Comparison of ENCODE assay signal across 1 cellular context in the genomic region with DNA sequence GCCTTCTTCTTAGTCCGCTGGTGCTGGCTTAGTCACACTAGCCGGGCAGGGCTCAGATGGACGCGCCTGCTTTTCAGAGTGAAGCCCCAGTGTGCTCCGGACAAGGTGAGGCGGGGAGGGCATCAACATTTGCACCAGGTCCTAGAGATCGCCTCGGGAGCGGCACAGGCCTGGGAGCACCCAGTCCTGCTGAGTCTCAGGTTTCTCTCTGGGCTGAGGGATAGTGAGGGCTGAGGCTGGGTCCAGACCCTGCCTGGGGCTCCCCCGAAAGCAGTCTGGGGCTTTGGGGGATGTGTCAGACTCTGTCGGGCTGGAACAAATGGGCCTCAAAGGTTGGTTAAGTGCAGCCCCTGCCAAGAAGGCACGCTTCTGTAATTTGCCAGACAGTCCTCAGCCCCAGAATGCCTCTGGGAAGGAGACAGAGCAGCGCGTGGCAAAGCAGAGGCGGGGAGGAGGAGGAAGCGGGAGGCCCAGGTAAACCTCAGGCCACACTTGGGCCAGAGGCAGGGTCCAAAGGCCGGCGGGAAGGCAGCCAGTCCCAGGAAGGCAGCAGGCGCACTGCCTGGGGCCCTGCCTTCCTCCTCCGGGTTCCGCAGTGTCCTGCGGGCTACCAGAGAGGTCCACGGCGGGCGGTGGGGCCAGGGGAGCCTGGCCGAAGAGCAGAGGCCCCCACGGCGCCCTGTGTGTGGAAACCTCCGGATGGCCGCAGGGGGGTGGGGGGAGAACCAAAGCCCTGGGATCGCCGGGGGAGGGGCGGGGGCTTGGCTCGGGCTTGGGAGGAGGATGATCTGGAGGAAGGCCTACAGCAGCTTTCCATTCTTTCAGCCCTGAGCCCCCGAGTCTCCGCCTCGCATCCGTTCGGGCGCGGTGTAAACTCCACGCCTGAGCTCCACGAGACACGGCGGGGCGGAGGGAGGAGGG.
TF ChIP-seq lines count a peak whose summit lies in the region.

No MANE protein-coding gene starts in this region.

TF ChIP-seq in HepG2, 621 proteins besides CTCF, POLR2A, EP300 and RAD21 (continued from another document and continues in another):
- TF ChIP-seq ZBTB40 (IDR thresholded peaks at IDR 0.05) (no peak), ZBTB40 (CRISPR knock-in tag; IDR thresholded peaks at IDR 0.05) (no peak), ZZZ3 (CRISPR knock-in tag; IDR thresholded peaks at IDR 0.05; ENCODE audit: borderline replicate concordance) (0 out of 2 replicates have a peak, but pooled peaks have one; percentile 39), KDM5B (CRISPR knock-in tag; IDR thresholded peaks at IDR 0.05; ENCODE audit: borderline replicate concordance) (peak; percentile 31; the same call in 1 of the 2 replicates), MAFF (IDR thresholded peaks at IDR 0.05; ENCODE audit: low read depth, low read length) (no peak), ATF2 (CRISPR knock-in tag; IDR thresholded peaks at IDR 0.05) (no peak; the same call in none of the 2 replicates), TCF12 (IDR thresholded peaks at IDR 0.05) (no peak), TCF12 (CRISPR knock-in tag; IDR thresholded peaks at IDR 0.05) (peak; percentile 53; the same call in 1 of the 2 replicates), ZBTB38 (CRISPR knock-in tag; IDR thresholded peaks at IDR 0.05) (peak; percentile 78; the same call in 1 of the 2 replicates), FOXA3 (CRISPR knock-in tag; IDR thresholded peaks at IDR 0.05) (peak; percentile 71; the same call in 1 of the 2 replicates), SIN3B (IDR thresholded peaks at IDR 0.05; ENCODE audit: low read length) (no peak), BCL6 (CRISPR knock-in tag; IDR thresholded peaks at IDR 0.05) (peak; percentile 69), HNF1A (IDR thresholded peaks at IDR 0.05; ENCODE audit: low read depth) (no peak), HNF1A (CRISPR knock-in tag; IDR thresholded peaks at IDR 0.05; ENCODE audit: borderline replicate concordance) (0 out of 2 replicates have a peak, but pooled peaks have one; percentile 46), ZBTB7B (CRISPR knock-in tag; IDR thresholded peaks at IDR 0.05) (peak; percentile 60), HNRNPL (IDR thresholded peaks at IDR 0.05; ENCODE audit: low read depth, low read length) (peak; percentile 47; the same call in 1 of the 2 replicates), BORCS8-MEF2B (CRISPR knock-in tag; IDR thresholded peaks at IDR 0.05) (0 out of 2 replicates have a peak, but pooled peaks have one; percentile 40), IRF2 (CRISPR knock-in tag; IDR thresholded peaks at IDR 0.05) (no peak), ZNF776 (CRISPR knock-in tag; IDR thresholded peaks at IDR 0.05) (no peak), ETS1 (CRISPR knock-in tag; IDR thresholded peaks at IDR 0.05) (no peak), ZNF230 (CRISPR knock-in tag; IDR thresholded peaks at IDR 0.05) (0 out of 2 replicates have a peak, but pooled peaks have one; percentile 55)
- TF ChIP-seq, protein P1, sequence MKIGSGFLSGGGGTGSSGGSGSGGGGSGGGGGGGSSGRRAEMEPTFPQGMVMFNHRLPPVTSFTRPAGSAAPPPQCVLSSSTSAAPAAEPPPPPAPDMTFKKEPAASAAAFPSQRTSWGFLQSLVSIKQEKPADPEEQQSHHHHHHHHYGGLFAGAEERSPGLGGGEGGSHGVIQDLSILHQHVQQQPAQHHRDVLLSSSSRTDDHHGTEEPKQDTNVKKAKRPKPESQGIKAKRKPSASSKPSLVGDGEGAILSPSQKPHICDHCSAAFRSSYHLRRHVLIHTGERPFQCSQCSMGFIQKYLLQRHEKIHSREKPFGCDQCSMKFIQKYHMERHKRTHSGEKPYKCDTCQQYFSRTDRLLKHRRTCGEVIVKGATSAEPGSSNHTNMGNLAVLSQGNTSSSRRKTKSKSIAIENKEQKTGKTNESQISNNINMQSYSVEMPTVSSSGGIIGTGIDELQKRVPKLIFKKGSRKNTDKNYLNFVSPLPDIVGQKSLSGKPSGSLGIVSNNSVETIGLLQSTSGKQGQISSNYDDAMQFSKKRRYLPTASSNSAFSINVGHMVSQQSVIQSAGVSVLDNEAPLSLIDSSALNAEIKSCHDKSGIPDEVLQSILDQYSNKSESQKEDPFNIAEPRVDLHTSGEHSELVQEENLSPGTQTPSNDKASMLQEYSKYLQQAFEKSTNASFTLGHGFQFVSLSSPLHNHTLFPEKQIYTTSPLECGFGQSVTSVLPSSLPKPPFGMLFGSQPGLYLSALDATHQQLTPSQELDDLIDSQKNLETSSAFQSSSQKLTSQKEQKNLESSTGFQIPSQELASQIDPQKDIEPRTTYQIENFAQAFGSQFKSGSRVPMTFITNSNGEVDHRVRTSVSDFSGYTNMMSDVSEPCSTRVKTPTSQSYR (CRISPR knock-in tag; IDR thresholded peaks at IDR 0.05; ENCODE audit: borderline replicate concordance), result peak; percentile 47; the same call in 1 of the 2 replicates
- TF ChIP-seq, protein P2, sequence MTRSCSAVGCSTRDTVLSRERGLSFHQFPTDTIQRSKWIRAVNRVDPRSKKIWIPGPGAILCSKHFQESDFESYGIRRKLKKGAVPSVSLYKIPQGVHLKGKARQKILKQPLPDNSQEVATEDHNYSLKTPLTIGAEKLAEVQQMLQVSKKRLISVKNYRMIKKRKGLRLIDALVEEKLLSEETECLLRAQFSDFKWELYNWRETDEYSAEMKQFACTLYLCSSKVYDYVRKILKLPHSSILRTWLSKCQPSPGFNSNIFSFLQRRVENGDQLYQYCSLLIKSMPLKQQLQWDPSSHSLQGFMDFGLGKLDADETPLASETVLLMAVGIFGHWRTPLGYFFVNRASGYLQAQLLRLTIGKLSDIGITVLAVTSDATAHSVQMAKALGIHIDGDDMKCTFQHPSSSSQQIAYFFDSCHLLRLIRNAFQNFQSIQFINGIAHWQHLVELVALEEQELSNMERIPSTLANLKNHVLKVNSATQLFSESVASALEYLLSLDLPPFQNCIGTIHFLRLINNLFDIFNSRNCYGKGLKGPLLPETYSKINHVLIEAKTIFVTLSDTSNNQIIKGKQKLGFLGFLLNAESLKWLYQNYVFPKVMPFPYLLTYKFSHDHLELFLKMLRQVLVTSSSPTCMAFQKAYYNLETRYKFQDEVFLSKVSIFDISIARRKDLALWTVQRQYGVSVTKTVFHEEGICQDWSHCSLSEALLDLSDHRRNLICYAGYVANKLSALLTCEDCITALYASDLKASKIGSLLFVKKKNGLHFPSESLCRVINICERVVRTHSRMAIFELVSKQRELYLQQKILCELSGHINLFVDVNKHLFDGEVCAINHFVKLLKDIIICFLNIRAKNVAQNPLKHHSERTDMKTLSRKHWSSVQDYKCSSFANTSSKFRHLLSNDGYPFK (CRISPR knock-in tag; IDR thresholded peaks at IDR 0.05; ENCODE audit: borderline replicate concordance), result peak; percentile 48; the same call in 1 of the 2 replicates
